Comparison of ENCODE assay signal across 12 cellular contexts in genomic region chr1:16707894-16708182, GRCh38. TPM values are rescaled to one million over a fixed set of nuclear protein-coding genes. Genes with fewer than 3 reads are reported as not detected.
DNase-seq lines count a peak whose midpoint lies in the region; ATAC-seq, FAIRE-seq and TF ChIP-seq lines count a peak whose summit lies in the region.
"Not testable (repeated sequence)": the region's sequence is repeated elsewhere in the genome, so short reads cannot be mapped to it uniquely, and the experiment has no call there.
"Had no signal": no experiment of that assay in that cellular context is flagged by ENCODE, and none has a peak within 500 bp of the region (broad histone marks: within the 10 kb centered on the region; RNA-seq: fewer than 3 reads in every experiment).

No MANE protein-coding gene starts in this region.

- H3K79me1 ChIP-seq in neuronal stem cell (ENCODE audit: low read depth, low read length), result not testable (repeated sequence)

- H3K79me2 ChIP-seq in GM23338 (replicated peaks; ENCODE audit: insufficient read depth); endothelial cell of umbilical vein (ENCODE audit: control insufficient read depth, insufficient read depth, low read length): not testable (repeated sequence)

- H4K91ac ChIP-seq in neuronal stem cell (ENCODE audit: low read depth, low read length, poor library complexity), result not testable (repeated sequence)

- H3K27me3 Mint-ChIP-seq in GM23338 (ENCODE audit: insufficient read depth, low read depth, poor library complexity), result not testable (repeated sequence)

- not testable (repeated sequence) for TF ChIP-seq POLR2A in A549 (IDR thresholded peaks at IDR 0.05; ENCODE audit: low read length); endothelial cell of umbilical vein (IDR thresholded peaks at IDR 0.05; ENCODE audit: low read depth, low read length)

- FAIRE-seq in A549 (lab: Jason Lieb, UNC); kidney (lab: Jason Lieb, UNC): not testable (repeated sequence)
- FAIRE-seq in endothelial cell of umbilical vein (lab: Jason Lieb, UNC), result peak; percentile 12

- CTCF ChIA-PET in A549 (lab: Yijun Ruan, JAX), result interaction anchor here (1.0 to 3.6 kb wide), 7 partner anchors 11 to 167 kb away, joined by 3 to 54 read pairs (median 7); no protein-coding TSS in a partner anchor
- CTCF ChIA-PET in endothelial cell of umbilical vein (lab: Charles Lee), result interaction anchor here (0.8 to 3.9 kb wide), 15 partner anchors 9 to 181 kb away, joined by 3 to 51 read pairs (median 5); partner anchors contain the start of gene NBPF1

- H3K9me3 Mint-ChIP-seq in GM23338, result not testable (repeated sequence)

- not testable (repeated sequence) for BruUV-seq in endothelial cell of umbilical vein (replicated peaks; lab: Mats Ljungman, UMichigan)

- H3K18ac ChIP-seq in neuronal stem cell (ENCODE audit: low read length), result peak overlapping the region; percentile 91

- dilution Hi-C loops in endothelial cell of umbilical vein (cut with MboI; ENCODE audit: extremely low pct_ligation_motif_present, low sequenced_read_pairs), result not testable (repeated sequence)

- not testable (repeated sequence) for H3K4me1 Mint-ChIP-seq in GM23338

- TF ChIP-seq EP300 in A549 (IDR thresholded peaks at IDR 0.05), result not testable (repeated sequence)

- not testable (repeated sequence) for H3K9me2 ChIP-seq in GM23338 (ENCODE audit: insufficient read depth)

- H2BK5ac ChIP-seq in neuronal stem cell (ENCODE audit: low read length), result not testable (repeated sequence)

- peak; percentile 2 to 4; a peak in 3 of 6 replicates for ATAC-seq in A549
- ATAC-seq in GM23338; thoracic aorta (ENCODE audit: insufficient number of reproducible peaks, low FRiP score, low read depth): not testable (repeated sequence)

- not testable (repeated sequence) for H2BK120ac ChIP-seq in neuronal stem cell (ENCODE audit: low read depth, low read length)

- H3K4me3 Mint-ChIP-seq in GM23338, result peak overlapping the region; percentile 55; the same call in 2 of the 3 replicates

- H3K4me2 ChIP-seq in A549 (peak overlapping the region; percentile 25; the same call in 2 of the 3 replicates), GM23338 (peak overlapping the region; percentile 60; the same call in 1 of the 2 replicates), neuronal stem cell (ENCODE audit: insufficient read depth, low read length, poor library complexity, severe bottlenecking) (peak overlapping the region; percentile 33)
- H3K4me2 ChIP-seq in endothelial cell of umbilical vein (ENCODE audit: insufficient read depth, low read length), result not testable (repeated sequence)

- peak overlapping the region; percentile 27; the same call in 1 of the 3 replicates for H3K4me3 ChIP-seq in A549
- peak overlapping the region; percentile 50; the same call in 1 of the 2 replicates for H3K4me3 ChIP-seq in GM23338
- 0 out of 2 replicates have a peak overlapping the region, but pooled peaks have one; percentile 27 for H3K4me3 ChIP-seq in MG63
- peak overlapping the region; percentile 21 to 35 for H3K4me3 ChIP-seq in ascending aorta
- H3K4me3 ChIP-seq in endothelial cell of umbilical vein (replicated peaks in 1 of 3; ENCODE audit: insufficient read depth in 1 of 3, low read depth in 1 of 3, low read length in 3 of 3); kidney (ENCODE audit: low read length in 2 of 2): not testable (repeated sequence)
- peak overlapping the region in 1 of 2 donors; percentile 74 for H3K4me3 ChIP-seq in neuronal stem cell (ENCODE audit: low read length in 2 of 2)
- peak overlapping the region; percentile 47 for H3K4me3 ChIP-seq in thoracic aorta

- not testable (repeated sequence) for H3K27ac Mint-ChIP-seq in GM23338

- peak overlapping the region; percentile 56 for H3K14ac ChIP-seq in neuronal stem cell (ENCODE audit: low read length)

- H2AK5ac ChIP-seq in neuronal stem cell (ENCODE audit: low read depth, low read length), result not testable (repeated sequence)

- not testable (repeated sequence) for H3K9ac ChIP-seq in endothelial cell of umbilical vein (replicated peaks; ENCODE audit: extremely low read depth, insufficient read depth, low read length); kidney (ENCODE audit: low read length in 2 of 2)
- peak overlapping the region; percentile 77 for H3K9ac ChIP-seq in neuronal stem cell (ENCODE audit: low read depth, low read length, poor library complexity)

- TF ChIP-seq CTCF in A549 (IDR thresholded peaks at IDR 0.05); GM23338 (conservative IDR thresholded peaks at IDR 0.05; ENCODE audit: low read depth in 2 of 2); ascending aorta (IDR thresholded peaks at IDR 0.05); endothelial cell of umbilical vein (IDR thresholded peaks at IDR 0.05; ENCODE audit: extremely low read depth in 1 of 2, insufficient read depth in 1 of 2, low read depth in 1 of 2, low read length in 2 of 2); kidney (IDR thresholded peaks at IDR 0.05; ENCODE audit: borderline replicate concordance, extremely low read depth, insufficient read depth); thoracic aorta (IDR thresholded peaks at IDR 0.05): not testable (repeated sequence)

- not testable (repeated sequence) for H3F3A ChIP-seq in GM23338 (replicated peaks; ENCODE audit: low read depth)

- not testable (repeated sequence) for H3K36me3 Mint-ChIP-seq in GM23338 (ENCODE audit: low read depth)

- DNase-seq in A549 (ENCODE audit: low read depth in 1 of 2, low spot score in 1 of 2); GM23338 (ENCODE audit: low spot score); MG63; ascending aorta (ENCODE audit: low spot score in 2 of 2); endothelial cell of umbilical vein (ENCODE audit: low read depth, low spot score); neuronal stem cell (ENCODE audit: low spot score); thoracic aorta (ENCODE audit: low spot score): not testable (repeated sequence)
- DNase-seq in kidney, result peak; percentile 85

- not testable (repeated sequence) for H3K4me1 ChIP-seq in A549; GM23338 (ENCODE audit: insufficient read depth); ascending aorta; endothelial cell of umbilical vein (ENCODE audit: control insufficient read depth, extremely low read depth, insufficient read depth, low read length); kidney (ENCODE audit: control insufficient read depth in 1 of 2, insufficient read depth in 1 of 2, low read depth in 1 of 2, low read length in 2 of 2); neuronal stem cell (ENCODE audit: control insufficient read depth in 2 of 2, insufficient read depth in 1 of 2, low read depth in 1 of 2, low read length in 2 of 2); thoracic aorta (ENCODE audit: control insufficient read depth in 1 of 2, low read depth in 2 of 2)

- H3K4ac ChIP-seq in neuronal stem cell (ENCODE audit: low read length), result not testable (repeated sequence)

- H3K23ac ChIP-seq in neuronal stem cell (ENCODE audit: low read depth, low read length, poor library complexity), result not testable (repeated sequence)

- H3K36me3 ChIP-seq in GM23338 (ENCODE audit: insufficient read depth); MG63; ascending aorta; endothelial cell of umbilical vein (ENCODE audit: control insufficient read depth in 2 of 2, extremely low read depth in 1 of 2, insufficient read depth in 2 of 2, low read length in 2 of 2); kidney (ENCODE audit: control insufficient read depth in 1 of 2, insufficient read depth in 2 of 2, low read length in 2 of 2); neuronal stem cell (replicated peaks in 1 of 2; ENCODE audit: control insufficient read depth in 2 of 2, insufficient read depth in 2 of 2, low read length in 2 of 2); thoracic aorta: not testable (repeated sequence)

- not testable (repeated sequence) for H3K9me1 ChIP-seq in endothelial cell of umbilical vein (replicated peaks; ENCODE audit: control insufficient read depth, extremely low read depth, insufficient read depth, low read length)

- TF ChIP-seq RAD21 in A549 (conservative IDR thresholded peaks at IDR 0.05 in 1 of 2, IDR thresholded peaks at IDR 0.05 in 1 of 2), result not testable (repeated sequence)

- intact Hi-C loops in ascending aorta (cut with DNase I); endothelial cell of umbilical vein (cut with micrococcal nuclease); kidney (cut with DNase I): not testable (repeated sequence)

- POLR2A ChIA-PET in A549 (lab: Yijun Ruan, JAX), result not testable (repeated sequence)
- POLR2A ChIA-PET in endothelial cell of umbilical vein (lab: Charles Lee), result interaction anchor here (0.6 kb wide), 1 partner anchor 181 kb away, joined by 3 read pairs; no protein-coding TSS in a partner anchor

- H3K27ac ChIP-seq in A549; GM23338 (ENCODE audit: low read depth); ascending aorta; endothelial cell of umbilical vein (ENCODE audit: insufficient read depth, low read depth, low read length); kidney (ENCODE audit: low read depth in 2 of 2, low read length in 2 of 2); neuronal stem cell (replicated peaks; ENCODE audit: low read length); thoracic aorta: not testable (repeated sequence)

- not testable (repeated sequence) for H3K27me3 ChIP-seq in GM23338 (ENCODE audit: insufficient read depth); MG63; ascending aorta; endothelial cell of umbilical vein (ENCODE audit: control insufficient read depth in 2 of 2, insufficient read depth in 2 of 2, low read length in 2 of 2); neuronal stem cell (ENCODE audit: control insufficient read depth in 3 of 3, insufficient read depth in 3 of 3, low read depth in 1 of 3, low read length in 3 of 3); thoracic aorta (replicated peaks; ENCODE audit: insufficient read depth)

- H4K20me1 ChIP-seq in GM23338 (replicated peaks; ENCODE audit: insufficient read depth); endothelial cell of umbilical vein (replicated peaks; ENCODE audit: control insufficient read depth, extremely low read depth, insufficient read depth, low read length): not testable (repeated sequence)

- no CpG with 5 or more reads among the region's 28 CpGs for WGBS in A549 (ENCODE audit: missing lambda C conversion rate)
- no CpG with 5 or more reads among the region's 28 CpGs for WGBS in neuronal stem cell (ENCODE audit: extremely low coverage in 2 of 2, insufficient read length in 2 of 2, insufficient replicate concordance in 1 of 2), 2 donors

- H2BK15ac ChIP-seq in neuronal stem cell (ENCODE audit: low read length), result not testable (repeated sequence)

- not testable (repeated sequence) for H4K8ac ChIP-seq in neuronal stem cell (ENCODE audit: low read depth, low read length)

- H2AFZ ChIP-seq in GM23338; endothelial cell of umbilical vein (ENCODE audit: low read depth, low read length); neuronal stem cell (ENCODE audit: low read length): not testable (repeated sequence)

- H2BK12ac ChIP-seq in neuronal stem cell (ENCODE audit: low read length), result not testable (repeated sequence)

- not testable (repeated sequence) for H3K9me3 ChIP-seq in A549; MG63; ascending aorta; endothelial cell of umbilical vein (replicated peaks; ENCODE audit: control insufficient read depth, insufficient read depth, low read length); kidney (ENCODE audit: control insufficient read depth in 1 of 2, low read length in 2 of 2); neuronal stem cell (replicated peaks in 1 of 2; ENCODE audit: control insufficient read depth in 2 of 2, insufficient read depth in 1 of 2, low read depth in 1 of 2, low read length in 2 of 2); thoracic aorta

RNA-seq across cellular contexts. Expression of gene RNU1-4, which starts 32.5 kb away (rescaled TPM):
- polyA plus RNA-seq in A549 (2011; rRNA removed) (56.2 TPM in 1 of 2 replicates, not detected in the other), A549 (2017; fragmentation: RNase III; extraction: RNeasy Plus Mini Kit Qiagen cat#74134 plus additional on column Dnase treatment) (6.5 to 8.5 TPM (median 6.6 TPM) in 3 replicates), GM23338 (2016; fragmentation: Nextera tagmentation; extraction: Ambion mirVana) (not detected in 2 replicates), endothelial cell of umbilical vein (under 0.01 and 206 TPM in 2 replicates), kidney (ENCODE audit: insufficient read depth, low read depth, low replicate concordance) (26.8 TPM)
- polyA plus RNA-seq in A549 (2012; cell fraction: cytosol; rRNA removed), result not detected in 2 replicates
- polyA plus RNA-seq in A549 (2012; cell fraction: nucleus; rRNA removed), result not detected in 2 replicates
- polyA minus RNA-seq in A549 (2011; rRNA and poly(A)+ RNA removed), result 38,453 and 40,699 TPM in 2 replicates
- total RNA-seq in GM23338 (2014; rRNA removed; shearing (Covaris generic)), result under 0.01 TPM in 1 of 2 replicates, not detected in the other
- total RNA-seq in MG63 (2014; rRNA removed; shearing (Covaris generic); ENCODE audit: low replicate concordance), result not detected in 2 replicates
- total RNA-seq in ascending aorta (under 0.01 TPM), endothelial cell of umbilical vein (1,319 and 2,019 TPM in 2 replicates), kidney (8,605 TPM), thoracic aorta (under 1 TPM; under 0.01 TPM)
- under 0.01 TPM in 1 of 2 replicates, not detected in the other for polyA plus RNA-seq in endothelial cell of umbilical vein (2011; cell fraction: cytosol; rRNA removed)
- polyA plus RNA-seq in endothelial cell of umbilical vein (2011; cell fraction: nucleus; rRNA removed), result under 0.01 TPM in 2 replicates
- 123 TPM in 1 of 2 replicates, not detected in the other for polyA plus RNA-seq in endothelial cell of umbilical vein (2012)
- 9,566 and 13,963 TPM in 2 replicates for polyA minus RNA-seq in endothelial cell of umbilical vein
- polyA minus RNA-seq in endothelial cell of umbilical vein (2011; cell fraction: cytosol; rRNA and poly(A)+ RNA removed), result 46,668 TPM
- polyA minus RNA-seq in endothelial cell of umbilical vein (2011; cell fraction: nucleus; rRNA and poly(A)+ RNA removed), result 60,677 and 87,675 TPM in 2 replicates
- 14.3 TPM for polyA plus RNA-seq in neuronal stem cell (2013, experiment 1 of 2)
- 15.9 TPM for polyA plus RNA-seq in neuronal stem cell (2013, experiment 2 of 2)
- total RNA-seq: fibroblast of villous mesenchyme had no signal
- polyA plus RNA-seq: ovary, small intestine, thymus had no signal

RNA-seq across cellular contexts. Expression of gene RNU1-3, which starts 41.1 kb away (rescaled TPM):
- 56.2 TPM in 1 of 2 replicates, not detected in the other for polyA plus RNA-seq in A549 (2011; rRNA removed)
- not detected in 2 replicates for polyA plus RNA-seq in A549 (2012; cell fraction: cytosol; rRNA removed)
- polyA plus RNA-seq in A549 (2012; cell fraction: nucleus; rRNA removed), result not detected in 2 replicates
- 6.5 to 8.5 TPM (median 6.6 TPM) in 3 replicates for polyA plus RNA-seq in A549 (2017; fragmentation: RNase III; extraction: RNeasy Plus Mini Kit Qiagen cat#74134 plus additional on column Dnase treatment)
- polyA minus RNA-seq in A549 (2011; rRNA and poly(A)+ RNA removed), result 38,453 and 40,699 TPM in 2 replicates
- total RNA-seq in GM23338 (2014; rRNA removed; shearing (Covaris generic)), result under 0.01 TPM in 1 of 2 replicates, not detected in the other
- not detected in 2 replicates for polyA plus RNA-seq in GM23338 (2016; fragmentation: Nextera tagmentation; extraction: Ambion mirVana)
- total RNA-seq in MG63 (2014; rRNA removed; shearing (Covaris generic); ENCODE audit: low replicate concordance), result not detected in 2 replicates
- total RNA-seq in ascending aorta, result under 0.01 TPM
- total RNA-seq in endothelial cell of umbilical vein, result 1,319 and 2,019 TPM in 2 replicates
- under 0.01 and 206 TPM in 2 replicates for polyA plus RNA-seq in endothelial cell of umbilical vein
- under 0.01 TPM in 1 of 2 replicates, not detected in the other for polyA plus RNA-seq in endothelial cell of umbilical vein (2011; cell fraction: cytosol; rRNA removed)
- polyA plus RNA-seq in endothelial cell of umbilical vein (2011; cell fraction: nucleus; rRNA removed), result under 0.01 TPM in 2 replicates
- 123 TPM in 1 of 2 replicates, not detected in the other for polyA plus RNA-seq in endothelial cell of umbilical vein (2012)
- polyA minus RNA-seq in endothelial cell of umbilical vein, result 9,566 and 13,963 TPM in 2 replicates
- 46,668 TPM for polyA minus RNA-seq in endothelial cell of umbilical vein (2011; cell fraction: cytosol; rRNA and poly(A)+ RNA removed)
- polyA minus RNA-seq in endothelial cell of umbilical vein (2011; cell fraction: nucleus; rRNA and poly(A)+ RNA removed), result 60,677 and 87,675 TPM in 2 replicates
- 8,605 TPM for total RNA-seq in kidney
- 26.8 TPM for polyA plus RNA-seq in kidney (ENCODE audit: insufficient read depth, low read depth, low replicate concordance)
- 14.3 TPM for polyA plus RNA-seq in neuronal stem cell (2013, experiment 1 of 2)
- 15.9 TPM for polyA plus RNA-seq in neuronal stem cell (2013, experiment 2 of 2)
- under 1 TPM; under 0.01 TPM for total RNA-seq in thoracic aorta
- total RNA-seq: fibroblast of villous mesenchyme had no signal
- polyA plus RNA-seq: ovary, small intestine, thymus had no signal

Comparison
In these comparisons a context has a peak if more than half of its experiments do, and no peak if none do; other contexts are left out.
1. RNA of gene RNU1-4, which starts 32.5 kb away (total RNA-seq): 8,605 TPM in kidney (single experiment) and 1,319 to 2,019 TPM in endothelial cell of umbilical vein; under 0.01 TPM in GM23338, not detected in MG63, under 0.01 TPM in ascending aorta (single experiment) and under 0.01 TPM in thoracic aorta; every median in the first group is over 1,000 times any median in the second.
2. RNA of gene RNU1-3, which starts 41.1 kb away (total RNA-seq): 8,605 TPM in kidney (single experiment) and 1,319 to 2,019 TPM in endothelial cell of umbilical vein; under 0.01 TPM in GM23338, not detected in MG63, under 0.01 TPM in ascending aorta (single experiment) and under 0.01 TPM in thoracic aorta; every median in the first group is over 1,000 times any median in the second.